2 cellular contexts compared by ENCODE assay signal in genomic region chr4:4430492-4431195, GRCh38.
A peak's percentile ranks its signal among the peaks of the same experiment; 100 is the strongest.
TF ChIP-seq lines count a peak whose summit lies in the region.

No MANE protein-coding gene starts in this region.

TF ChIP-seq in Ishikawa, 13 proteins besides CTCF, POLR2A, EP300 and RAD21 (continued from another document):
- TF ChIP-seq REST (IDR thresholded peaks at IDR 0.05; ENCODE audit: low read depth): no peak

TF ChIP-seq in K562, 482 proteins besides CTCF, POLR2A, EP300 and RAD21 (continued from another document):
- no peak for TF ChIP-seq RERE (CRISPR knock-in tag; IDR thresholded peaks at IDR 0.05; ENCODE audit: borderline replicate concordance)
- peak; percentile 83 for TF ChIP-seq BHLHE40 (IDR thresholded peaks at IDR 0.05; ENCODE audit: low read length)
- TF ChIP-seq PTBP1 (IDR thresholded peaks at IDR 0.05; ENCODE audit: low read depth, low read length): no peak
- TF ChIP-seq DNMT1 (IDR thresholded peaks at IDR 0.05): no peak
- no peak for TF ChIP-seq ELF4 (CRISPR knock-in tag; IDR thresholded peaks at IDR 0.05)
- peak; percentile 45 to 56; a peak in 2 of 4 replicates for TF ChIP-seq MNT (conservative IDR thresholded peaks at IDR 0.05)
- TF ChIP-seq SIN3B (IDR thresholded peaks at IDR 0.05; ENCODE audit: low read depth): no peak
- 0 out of 4 replicates have a peak, but pooled peaks of 1 of the 2 experiments have one; percentile 22 for TF ChIP-seq MAZ (CRISPR knock-in tag; conservative IDR thresholded peaks at IDR 0.05 in 1 of 2, IDR thresholded peaks at IDR 0.05 in 1 of 2)
- TF ChIP-seq E2F6 (IDR thresholded peaks at IDR 0.05; ENCODE audit: borderline replicate concordance in 1 of 2, extremely low read depth in 1 of 2, insufficient read depth in 1 of 2, insufficient read length in 1 of 2, low read depth in 1 of 2, low read length in 1 of 2, poor library complexity in 1 of 2, severe bottlenecking in 1 of 2): peak in 1 of 2 experiments; percentile 35
- TF ChIP-seq RB1 (IDR thresholded peaks at IDR 0.05; ENCODE audit: low read depth): 0 out of 2 replicates have a peak, but pooled peaks have one; percentile 31
- TF ChIP-seq SMC3 (conservative IDR thresholded peaks at IDR 0.05; ENCODE audit: insufficient read depth, low read depth, low read length): peak; percentile 66
- peak; percentile 31; the same call in 1 of the 2 replicates for TF ChIP-seq L3MBTL2 (IDR thresholded peaks at IDR 0.05)
- no peak for TF ChIP-seq ZNF830 (CRISPR knock-in tag; IDR thresholded peaks at IDR 0.05)
- 0 out of 2 replicates have a peak, but pooled peaks have one; percentile 22 for TF ChIP-seq CREM (IDR thresholded peaks at IDR 0.05; ENCODE audit: low read depth)
- peak; percentile 38 for TF ChIP-seq MAX (CRISPR knock-in tag; IDR thresholded peaks at IDR 0.05)
- peak; percentile 46; the same call in 1 of the 2 replicates for TF ChIP-seq MGA (IDR thresholded peaks at IDR 0.05)
- no peak for TF ChIP-seq XRCC3 (IDR thresholded peaks at IDR 0.05)
